In the genomic region with DNA sequence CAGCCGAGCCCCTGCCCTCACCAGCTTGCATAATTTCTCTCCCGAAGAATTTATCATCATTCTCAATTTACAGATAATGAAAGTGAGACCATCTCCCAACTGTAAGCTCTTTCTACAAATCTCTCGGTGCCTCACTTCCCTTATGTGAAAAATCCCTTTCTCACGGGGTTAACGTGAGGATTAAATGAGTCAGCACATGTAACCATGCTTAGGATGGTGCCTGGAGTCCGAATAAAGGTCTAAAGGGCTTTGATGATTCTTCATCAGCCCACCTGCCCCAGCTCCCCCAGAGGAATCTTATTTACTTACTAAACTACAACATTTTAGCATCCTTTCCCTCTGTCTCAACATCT, we compare ENCODE assay signal across 12 cellular contexts. TPM values are rescaled to one million over a fixed set of nuclear protein-coding genes. Genes with fewer than 3 reads are reported as not detected.
DNase-seq lines count a peak whose midpoint lies in the region; ATAC-seq and TF ChIP-seq lines count a peak whose summit lies in the region.
"Had no signal": no experiment of that assay in that cellular context is flagged by ENCODE, and none has a peak within 500 bp of the region (broad histone marks: within the 10 kb centered on the region; RNA-seq: fewer than 3 reads in every experiment).

No MANE protein-coding gene starts in this region.

- H3K4me1 ChIP-seq in CD8-positive, alpha-beta T cell (ENCODE audit: insufficient read depth, low read length), result peaks cover 31% of the 10 kb centered on the region
- H3K4me1 ChIP-seq: Caco-2 had no signal

- H3K4me3 Mint-ChIP-seq in CD8-positive, alpha-beta T cell, result no peak overlapping the region
- no peak overlapping the region for H3K4me3 Mint-ChIP-seq in activated naive CD8-positive, alpha-beta T cell treated with anti-CD3 and anti-CD28 coated beads, Interleukin-2, amount 50 U/mL, for 24 hours

- peaks cover 52% of the 10 kb centered on the region for H3K36me3 ChIP-seq in CD8-positive, alpha-beta T cell (ENCODE audit: insufficient read depth, low read length)

- CTCF ChIA-PET in CD8-positive, alpha-beta T cell (lab: Charles Lee), result interaction anchor here (1.3 to 1.8 kb wide), 3 partner anchors 72 to 106 kb away, joined by 4 to 5 read pairs (median 4); no protein-coding TSS in a partner anchor

- intact Hi-C loops in CD8-positive, alpha-beta T cell (cut with DNase I, micrococcal nuclease), result no loop called here

- TF ChIP-seq CTCF in CD8-positive, alpha-beta T cell (IDR thresholded peaks at IDR 0.05), result no peak

- no peaks in the 10 kb centered on the region for H3K27me3 ChIP-seq in CD8-positive, alpha-beta T cell (ENCODE audit: insufficient read depth, low read length)

- no peak overlapping the region for H3K4me3 ChIP-seq in CD8-positive, alpha-beta T cell (ENCODE audit: low read depth, low read length)

- no peaks in the 10 kb centered on the region for H3K9me3 Mint-ChIP-seq in CD8-positive, alpha-beta T cell
- no peaks in the 10 kb centered on the region for H3K9me3 Mint-ChIP-seq in activated naive CD8-positive, alpha-beta T cell treated with anti-CD3 and anti-CD28 coated beads, Interleukin-2, amount 50 U/mL, for 24 hours

- POLR2A ChIA-PET in CD8-positive, alpha-beta T cell (lab: Charles Lee), result interaction anchor here (0.6 kb wide), 1 partner anchor 416 kb away, joined by 3 read pairs; no protein-coding TSS in a partner anchor

- ATAC-seq in CD8-positive, alpha-beta T cell, result no peak
- ATAC-seq in GM18499 (IDR thresholded peaks at IDR 0.05; ENCODE audit: insufficient read depth, unreplicated experiment), result peak; percentile 47
- ATAC-seq in HG03280 (IDR thresholded peaks at IDR 0.05; ENCODE audit: unreplicated experiment), result peak; percentile 36
- ATAC-seq in activated naive CD8-positive, alpha-beta T cell treated with anti-CD3 and anti-CD28 coated beads, Interleukin-2, amount 50 U/mL, for 24 hours, result peak; percentile 20
- no peak for ATAC-seq in HG02763 (IDR thresholded peaks at IDR 0.05; ENCODE audit: unreplicated experiment)
- no peak for ATAC-seq in HG03439 (IDR thresholded peaks at IDR 0.05; ENCODE audit: unreplicated experiment)
- no peak for ATAC-seq in GM21367 (IDR thresholded peaks at IDR 0.05; ENCODE audit: unreplicated experiment)

- peak overlapping the region; percentile 21 for H3K27ac Mint-ChIP-seq in CD8-positive, alpha-beta T cell
- H3K27ac Mint-ChIP-seq in activated naive CD8-positive, alpha-beta T cell treated with anti-CD3 and anti-CD28 coated beads, Interleukin-2, amount 50 U/mL, for 24 hours, result peak overlapping the region; percentile 58

- H3K27ac ChIP-seq in CD8-positive, alpha-beta T cell (ENCODE audit: low read depth, low read length), result no peak overlapping the region
- H3K27ac ChIP-seq: epithelial cell of prostate had no signal

- H3K9me3 ChIP-seq in CD8-positive, alpha-beta T cell (ENCODE audit: low read length), result no peaks in the 10 kb centered on the region
- H3K9me3 ChIP-seq: Caco-2 had no signal

- H3K27me3 Mint-ChIP-seq in CD8-positive, alpha-beta T cell (ENCODE audit: low read depth), result no peaks in the 10 kb centered on the region
- no peaks in the 10 kb centered on the region for H3K27me3 Mint-ChIP-seq in activated naive CD8-positive, alpha-beta T cell treated with anti-CD3 and anti-CD28 coated beads, Interleukin-2, amount 50 U/mL, for 24 hours

- H3K4me1 Mint-ChIP-seq in CD8-positive, alpha-beta T cell (ENCODE audit: low read depth), result peaks cover 32% of the 10 kb centered on the region
- peaks cover 42% of the 10 kb centered on the region for H3K4me1 Mint-ChIP-seq in activated naive CD8-positive, alpha-beta T cell treated with anti-CD3 and anti-CD28 coated beads, Interleukin-2, amount 50 U/mL, for 24 hours

- DNase-seq in CD8-positive, alpha-beta T cell, result no peak
- DNase-seq in activated naive CD8-positive, alpha-beta T cell treated with anti-CD3 and anti-CD28 coated beads, Interleukin-2, amount 50 U/mL, for 24 hours, result no peak
- DNase-seq in dedifferentiated amniotic fluid mesenchymal stem cell (ENCODE audit: extremely low spot score), result no peak
- DNase-seq: Caco-2, NCI-H187 had no signal

- peaks cover 76% of the 10 kb centered on the region for H3K36me3 Mint-ChIP-seq in CD8-positive, alpha-beta T cell
- H3K36me3 Mint-ChIP-seq in activated naive CD8-positive, alpha-beta T cell treated with anti-CD3 and anti-CD28 coated beads, Interleukin-2, amount 50 U/mL, for 24 hours (ENCODE audit: low read depth), result peaks cover 31% of the 10 kb centered on the region

RNA-seq across cellular contexts. Expression of a gene that starts 24.8 kb away (rescaled TPM):
- under 1 TPM; 0.46 to 0.56 TPM for total RNA-seq in CD8-positive, alpha-beta T cell
- total RNA-seq: Caco-2, HT-29 had no signal

Comparison
In these comparisons a context has a peak if more than half of its experiments do, and no peak if none do; other contexts are left out.
1. ATAC-seq: peak in GM18499 (single experiment), HG03280 (single experiment) and activated naive CD8-positive, alpha-beta T cell treated with anti-CD3 and anti-CD28 coated beads, Interleukin-2, amount 50 U/mL, for 24 hours (single experiment); none in CD8-positive, alpha-beta T cell (single experiment), HG02763 (single experiment), HG03439 (single experiment) and GM21367 (single experiment).